Comparison of ENCODE assay signal across 1 cellular context in genomic region chr13:24050796-24051715, GRCh38.
TF ChIP-seq lines count a peak whose summit lies in the region.

No MANE protein-coding gene starts in this region.

TF ChIP-seq in H1, 55 proteins besides CTCF, POLR2A, EP300 and RAD21:
- TF ChIP-seq GTF2F1 (IDR thresholded peaks at IDR 0.05; ENCODE audit: borderline replicate concordance, low read depth, low read length) (no peak), RNF2 (IDR thresholded peaks at IDR 0.05; ENCODE audit: borderline replicate concordance, low read depth, low read length, missing control alignments, poor library complexity, severe bottlenecking) (no peak), CTBP2 (IDR thresholded peaks at IDR 0.05; ENCODE audit: borderline replicate concordance, insufficient read depth, insufficient read length, low read length) (no peak), SAP30 (IDR thresholded peaks at IDR 0.05; ENCODE audit: insufficient read depth, insufficient replicate concordance, low read length) (no peak), RBBP5 (IDR thresholded peaks at IDR 0.05; ENCODE audit: borderline replicate concordance, low read depth, low read length) (no peak), TEAD4 (IDR thresholded peaks at IDR 0.05; ENCODE audit: low read depth, low read length) (no peak), SP1 (IDR thresholded peaks at IDR 0.05; ENCODE audit: low read depth, low read length) (no peak), FOSL1 (IDR thresholded peaks at IDR 0.05; ENCODE audit: insufficient read depth, low read depth, low read length) (no peak), BCL11A (IDR thresholded peaks at IDR 0.05; ENCODE audit: low read depth in 2 of 2, low read length in 2 of 2) (no peak), TBP (IDR thresholded peaks at IDR 0.05; ENCODE audit: low read depth, low read length) (no peak), E2F6 (IDR thresholded peaks at IDR 0.05) (no peak)
